Comparison of ENCODE assay signal across 8 cellular contexts in the genomic region with DNA sequence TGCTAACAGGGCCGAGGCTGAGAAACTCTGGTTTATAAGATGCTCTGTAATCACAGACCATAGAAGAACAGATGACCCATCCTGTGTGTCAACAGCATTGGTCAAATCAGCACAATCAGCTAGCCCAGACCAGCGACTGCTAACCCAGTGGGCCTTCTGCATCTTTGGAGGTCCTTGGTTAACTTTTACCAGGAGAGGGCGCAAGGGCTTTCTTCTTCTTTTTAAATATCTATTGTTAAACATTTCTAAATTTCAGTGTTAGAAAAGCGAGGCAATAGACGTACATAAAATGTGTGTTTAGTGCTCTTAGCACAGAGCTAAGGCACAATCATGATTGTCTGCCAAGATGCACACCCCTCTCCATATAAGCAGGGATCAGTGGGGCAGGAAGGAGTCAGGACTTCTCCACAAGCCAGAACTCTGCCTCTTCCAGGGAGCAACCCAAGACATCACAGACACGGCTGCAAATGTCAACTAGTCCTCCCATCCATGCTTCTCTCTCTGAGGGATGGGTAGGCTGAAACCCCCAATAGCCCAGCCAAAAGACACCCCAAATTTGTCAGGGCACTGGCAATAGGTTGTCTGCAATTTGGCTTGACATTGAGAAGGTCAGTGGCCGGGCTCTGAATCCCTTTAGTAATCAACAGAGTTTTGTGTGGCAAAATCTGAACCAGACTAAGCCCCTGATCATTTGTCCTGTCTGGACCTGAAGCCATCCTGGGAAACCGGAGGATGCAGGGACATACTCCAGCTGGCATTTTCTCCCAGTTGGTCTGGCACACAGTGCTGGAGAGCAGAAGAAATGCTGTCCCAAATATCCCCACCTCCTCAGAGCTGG.
A peak's percentile ranks its signal among the peaks of the same experiment; 100 is the strongest.
DNase-seq lines count a peak whose midpoint lies in the region; ATAC-seq, FAIRE-seq and TF ChIP-seq lines count a peak whose summit lies in the region.

No MANE protein-coding gene starts in this region.

- in situ Hi-C loops in ACHN (cut with HindIII; ENCODE audit: low pct_ligation_motif_present, low pct_unique_long_range_greater_than_20kb, low sequenced_read_pairs) (loop anchor here (25.0 kb wide), 1 partner anchor 181 kb away; a partner anchor contains a TSS), HepG2 (cut with HindIII; ENCODE audit: extremely low pct_ligation_motif_present, low pct_unique_long_range_greater_than_20kb) (loop anchor here (10.0 kb wide), 2 partner anchors 183 to 313 kb away; a partner anchor contains a TSS)

- H3K4me1 Mint-ChIP-seq in central memory CD8-positive, alpha-beta T cell = peaks cover 20% of the 10 kb centered on the region

- H3K9me3 ChIP-seq in WERI-Rb-1 (ENCODE audit: severe bottlenecking) (no peaks in the 10 kb centered on the region), HepG2 (ENCODE audit: low read length) (no peaks in the 10 kb centered on the region)

- H3K27ac ChIP-seq in WERI-Rb-1 (no peak overlapping the region), HepG2 (ENCODE audit: extremely low read length, insufficient read depth, low read length) (no peak overlapping the region)

- no peak overlapping the region for H3K9ac ChIP-seq in HepG2 (ENCODE audit: insufficient read depth, low read depth, low read length)

- no peaks in the 10 kb centered on the region for H3K79me2 ChIP-seq in HepG2 (ENCODE audit: insufficient read depth, low read length)

- no peak overlapping the region for H3K4me2 ChIP-seq in HepG2 (ENCODE audit: low read depth, low read length)

- H3K27me3 ChIP-seq in WERI-Rb-1 (ENCODE audit: insufficient read depth, low read depth, severe bottlenecking) (no peaks in the 10 kb centered on the region), HepG2 (ENCODE audit: control insufficient read depth in 1 of 2, insufficient read depth in 2 of 2, low read length in 2 of 2) (peaks cover 0 to 7% of the 10 kb centered on the region in 2 experiments; a peak in 2 of 5 replicates)

- 20% methylated on average over 7 of the region's 8 CpGs for WGBS in HepG2 (ENCODE audit: low lambda C conversion rate)

- no TSS peak for BruUV-seq in HepG2 (replicated peaks; lab: Mats Ljungman, UMichigan)

- H3K4me1 ChIP-seq in HepG2 (ENCODE audit: insufficient read depth, low read length) = peaks cover 10% of the 10 kb centered on the region

- H3K27me3 Mint-ChIP-seq in central memory CD8-positive, alpha-beta T cell = no peaks in the 10 kb centered on the region

- POLR2A ChIA-PET in HepG2 (lab: Yijun Ruan, JAX) = no interaction called here

- CTCF ChIA-PET in HepG2 (lab: Yijun Ruan, JAX; ENCODE audit: low intra/inter-chr PET ratio, low total read pairs) = interaction anchor here (0.7 to 2.0 kb wide), 3 partner anchors 192 to 308 kb away, joined by 3 to 13 read pairs (median 4); no protein-coding TSS in a partner anchor

- no peak overlapping the region for H3K4me3 Mint-ChIP-seq in central memory CD8-positive, alpha-beta T cell

- peak overlapping the region; percentile 63 for H3K27ac Mint-ChIP-seq in central memory CD8-positive, alpha-beta T cell (ENCODE audit: low read depth)

- H3K4me3 ChIP-seq in LNCaP clone FGC (ENCODE audit: low read depth, low read length) = no peak overlapping the region
- no peak overlapping the region for H3K4me3 ChIP-seq in WERI-Rb-1 (ENCODE audit: low read depth, low read length)
- H3K4me3 ChIP-seq in HepG2 (replicated peaks in 1 of 3; ENCODE audit: insufficient read depth in 1 of 3, low read depth in 2 of 3, low read length in 3 of 3) = no peak overlapping the region

- peak; percentile 54 for ATAC-seq in central memory CD8-positive, alpha-beta T cell (replicated peaks; ENCODE audit: extremely low read depth, poor library complexity, severe bottlenecking)
- ATAC-seq in HepG2 = peak; percentile 70

- H3K9me3 Mint-ChIP-seq in central memory CD8-positive, alpha-beta T cell = no peaks in the 10 kb centered on the region

- no peak for TF ChIP-seq EP300 in HepG2 (IDR thresholded peaks at IDR 0.05; ENCODE audit: low read depth in 2 of 2, low read length in 2 of 2)
- no peak for TF ChIP-seq EP300 in HepG2 (CRISPR knock-in tag; IDR thresholded peaks at IDR 0.05; ENCODE audit: borderline replicate concordance)

- FAIRE-seq in HepG2 (lab: Jason Lieb, UNC) = no peak

- H3K36me3 Mint-ChIP-seq in central memory CD8-positive, alpha-beta T cell (ENCODE audit: insufficient read depth) = peaks cover 11% of the 10 kb centered on the region

- DNase-seq in ACHN = peak; percentile 54
- DNase-seq in LNCaP clone FGC (ENCODE audit: low read depth) = no peak
- peak; percentile 35 for DNase-seq in WERI-Rb-1
- peak; percentile 31 to 53 for DNase-seq in central memory CD8-positive, alpha-beta T cell (ENCODE audit: low spot score in 2 of 2)
- DNase-seq in HepG2 (ENCODE audit: low spot score) = peak; percentile 16
- DNase-seq in stimulated activated CD8-positive, alpha-beta memory T cell treated with anti-CD3 and anti-CD28 coated beads, Interleukin-4, amount 100 ng/mL, for 48 hours = peak; percentile 61
- DNase-seq in cerebellum (ENCODE audit: low spot score) = no peak

- H4K20me1 ChIP-seq in HepG2 (ENCODE audit: insufficient read depth, low read length) = no peaks in the 10 kb centered on the region

- TF ChIP-seq CTCF in GM12874 (IDR thresholded peaks at IDR 0.05; ENCODE audit: insufficient read depth, low read depth, low read length) (peak; percentile 47), LNCaP clone FGC (IDR thresholded peaks at IDR 0.05; ENCODE audit: control insufficient read depth, extremely low read depth, insufficient read depth) (peak; percentile 57), WERI-Rb-1 (IDR thresholded peaks at IDR 0.05; ENCODE audit: low read depth, low read length) (0 out of 2 replicates have a peak, but pooled peaks have one; percentile 42), HepG2 (CRISPR knock-in tag; IDR thresholded peaks at IDR 0.05) (peak; percentile 50)

- no peak overlapping the region for H2AFZ ChIP-seq in HepG2 (ENCODE audit: low read length)

- H3K36me3 ChIP-seq in WERI-Rb-1 = no peaks in the 10 kb centered on the region
- H3K36me3 ChIP-seq in HepG2 (replicated peaks in 1 of 2; ENCODE audit: control insufficient read depth in 1 of 2, insufficient read depth in 2 of 2, low read length in 2 of 2) = no peaks in the 10 kb centered on the region

- TF ChIP-seq POLR2A in HepG2 (IDR thresholded peaks at IDR 0.05; ENCODE audit: insufficient read depth in 1 of 2, low read depth in 2 of 2, low read length in 2 of 2) = no peak

- intact Hi-C loops in HepG2 (cut with micrococcal nuclease; ENCODE audit: unreplicated experiment) = loop anchor here (1.0 kb wide), 2 partner anchors 192 to 308 kb away; no protein-coding TSS in a partner anchor

- no peak for TF ChIP-seq RAD21 in HepG2 (CRISPR knock-in tag; IDR thresholded peaks at IDR 0.05)

TF ChIP-seq in HepG2, 621 proteins besides CTCF, POLR2A, EP300 and RAD21:
- TF ChIP-seq SMC3 (IDR thresholded peaks at IDR 0.05; ENCODE audit: low read length) (peak; percentile 35; the same call in 1 of the 2 replicates), STAG1 (CRISPR knock-in tag; IDR thresholded peaks at IDR 0.05) (peak; percentile 49), FOXM1 (CRISPR knock-in tag; IDR thresholded peaks at IDR 0.05) (no peak), KDM5A (IDR thresholded peaks at IDR 0.05; ENCODE audit: borderline replicate concordance, low read length) (no peak)
- TF ChIP-seq, protein P1, sequence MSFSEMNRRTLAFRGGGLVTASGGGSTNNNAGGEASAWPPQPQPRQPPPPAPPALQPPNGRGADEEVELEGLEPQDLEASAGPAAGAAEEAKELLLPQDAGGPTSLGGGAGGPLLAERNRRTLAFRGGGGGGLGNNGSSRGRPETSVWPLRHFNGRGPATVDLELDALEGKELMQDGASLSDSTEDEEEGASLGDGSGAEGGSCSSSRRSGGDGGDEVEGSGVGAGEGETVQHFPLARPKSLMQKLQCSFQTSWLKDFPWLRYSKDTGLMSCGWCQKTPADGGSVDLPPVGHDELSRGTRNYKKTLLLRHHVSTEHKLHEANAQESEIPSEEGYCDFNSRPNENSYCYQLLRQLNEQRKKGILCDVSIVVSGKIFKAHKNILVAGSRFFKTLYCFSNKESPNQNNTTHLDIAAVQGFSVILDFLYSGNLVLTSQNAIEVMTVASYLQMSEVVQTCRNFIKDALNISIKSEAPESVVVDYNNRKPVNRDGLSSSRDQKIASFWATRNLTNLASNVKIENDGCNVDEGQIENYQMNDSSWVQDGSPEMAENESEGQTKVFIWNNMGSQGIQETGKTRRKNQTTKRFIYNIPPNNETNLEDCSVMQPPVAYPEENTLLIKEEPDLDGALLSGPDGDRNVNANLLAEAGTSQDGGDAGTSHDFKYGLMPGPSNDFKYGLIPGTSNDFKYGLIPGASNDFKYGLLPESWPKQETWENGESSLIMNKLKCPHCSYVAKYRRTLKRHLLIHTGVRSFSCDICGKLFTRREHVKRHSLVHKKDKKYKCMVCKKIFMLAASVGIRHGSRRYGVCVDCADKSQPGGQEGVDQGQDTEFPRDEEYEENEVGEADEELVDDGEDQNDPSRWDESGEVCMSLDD (CRISPR knock-in tag; IDR thresholded peaks at IDR 0.05; ENCODE audit: borderline replicate concordance) = no peak

Comparison
In these comparisons a context has a peak if more than half of its experiments do, and no peak if none do; other contexts are left out.
1. DNase-seq: peak in ACHN (single experiment), WERI-Rb-1 (single experiment), central memory CD8-positive, alpha-beta T cell (2 of 2), HepG2 (single experiment) and stimulated activated CD8-positive, alpha-beta memory T cell treated with anti-CD3 and anti-CD28 coated beads, Interleukin-4, amount 100 ng/mL, for 48 hours (single experiment); none in LNCaP clone FGC (single experiment) and cerebellum (single experiment).
2. Peak in every context shown above with its lines, with median percentiles within 50 percentile points of each other: CTCF ChIP-seq.